Comparison of ENCODE assay signal across 7 cellular contexts in the genomic region with DNA sequence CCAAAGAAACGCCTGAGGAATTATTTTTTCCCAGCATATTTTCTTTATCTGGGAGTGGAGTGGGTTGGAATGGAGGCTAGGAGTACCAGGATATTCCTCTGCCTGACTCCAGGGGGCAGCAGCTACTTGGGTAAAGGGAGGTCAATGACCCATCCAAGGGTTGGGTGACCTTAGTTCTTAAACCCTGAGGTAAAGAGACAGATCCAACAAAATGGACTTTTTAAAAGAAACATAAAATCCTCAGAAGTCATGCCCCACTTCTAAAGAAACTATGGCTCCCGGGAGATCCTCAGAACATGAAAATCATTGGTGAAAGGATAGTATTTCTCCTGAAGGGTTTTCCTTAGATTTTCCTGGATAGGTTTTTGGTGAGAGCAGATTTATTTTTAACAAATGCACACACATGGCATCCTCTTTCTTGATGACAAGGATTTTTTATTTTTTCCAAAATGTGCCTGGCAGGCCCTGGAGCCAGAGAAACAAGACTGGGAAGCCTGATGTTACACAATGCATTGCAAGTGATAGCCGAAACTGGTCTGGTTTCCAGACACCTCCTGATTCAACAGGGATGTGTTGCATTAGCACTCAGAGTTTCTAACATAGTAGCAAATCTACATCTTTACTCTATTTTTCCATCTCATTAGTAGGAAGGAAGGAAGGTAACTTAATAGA.
DNase-seq lines count a peak whose midpoint lies in the region; ATAC-seq and TF ChIP-seq lines count a peak whose summit lies in the region.

No MANE protein-coding gene starts in this region.

- H3K9me3 ChIP-seq in DOHH2 (ENCODE audit: control insufficient read depth, insufficient read depth, low read length): no peaks in the 10 kb centered on the region
- no peaks in the 10 kb centered on the region for H3K9me3 ChIP-seq in OCI-LY3 (ENCODE audit: insufficient read depth, low read length)

- ATAC-seq in HG02610 (IDR thresholded peaks at IDR 0.05; ENCODE audit: unreplicated experiment): peak; percentile 64
- ATAC-seq in GM21381 (IDR thresholded peaks at IDR 0.05; ENCODE audit: unreplicated experiment): no peak

- H3K9me3 Mint-ChIP-seq in endothelial cell (ENCODE audit: unreplicated experiment): no peaks in the 10 kb centered on the region

- H4K20me1 ChIP-seq in DOHH2 (ENCODE audit: control insufficient read depth, insufficient read depth, low read depth, low read length) (no peaks in the 10 kb centered on the region), OCI-LY3 (ENCODE audit: insufficient read depth, low read length) (no peaks in the 10 kb centered on the region)

- H3K79me2 ChIP-seq in DOHH2 (ENCODE audit: control insufficient read depth, low read length) (no peaks in the 10 kb centered on the region), OCI-LY3 (ENCODE audit: low read length) (no peaks in the 10 kb centered on the region)

- no peak overlapping the region for H3K4me3 Mint-ChIP-seq in endothelial cell (ENCODE audit: unreplicated experiment)

- no peaks in the 10 kb centered on the region for H3K27me3 ChIP-seq in DOHH2 (ENCODE audit: control insufficient read depth, low read length)
- no peaks in the 10 kb centered on the region for H3K27me3 ChIP-seq in OCI-LY3 (ENCODE audit: low read depth, low read length)

- H3K9me2 ChIP-seq in DOHH2 (replicated peaks; ENCODE audit: control insufficient read depth, low read length): no peaks in the 10 kb centered on the region

- no peak overlapping the region for H3K4me3 ChIP-seq in DOHH2 (ENCODE audit: low read length)
- H3K4me3 ChIP-seq in OCI-LY3 (ENCODE audit: low read length): no peak overlapping the region

- H3F3A ChIP-seq in DOHH2 (ENCODE audit: control insufficient read depth, insufficient read depth): no peaks in the 10 kb centered on the region

- DNase-seq in endothelial cell (ENCODE audit: low spot score): peak; percentile 84
- DNase-seq in myocyte (ENCODE audit: low read depth): peak; percentile 56
- no peak for DNase-seq in GM19238 (ENCODE audit: insufficient read length, low spot score)

- TF ChIP-seq CTCF in DOHH2 (IDR thresholded peaks at IDR 0.05; ENCODE audit: low read depth, low read length, poor library complexity, severe bottlenecking) (peak; percentile 60), OCI-LY3 (IDR thresholded peaks at IDR 0.05; ENCODE audit: low read depth, low read length) (peak; percentile 66), endothelial cell (IDR thresholded peaks at IDR 0.05; ENCODE audit: unreplicated experiment) (peak; percentile 86)

- no peaks in the 10 kb centered on the region for H3K27me3 Mint-ChIP-seq in endothelial cell (ENCODE audit: unreplicated experiment)

- no peaks in the 10 kb centered on the region for H3K36me3 Mint-ChIP-seq in endothelial cell (ENCODE audit: low read depth, unreplicated experiment)

- H3K4me1 Mint-ChIP-seq in endothelial cell (ENCODE audit: unreplicated experiment): no peaks in the 10 kb centered on the region

- no peak overlapping the region for H3K27ac ChIP-seq in DOHH2 (ENCODE audit: low read depth, low read length)
- no peak overlapping the region for H3K27ac ChIP-seq in OCI-LY3 (ENCODE audit: low read length)

- H3K4me2 ChIP-seq in DOHH2 (ENCODE audit: low read length) (no peak overlapping the region), OCI-LY3 (ENCODE audit: low read length) (no peak overlapping the region)

- no peak overlapping the region for H2AFZ ChIP-seq in OCI-LY3 (ENCODE audit: low read depth, low read length)

- H3K27ac Mint-ChIP-seq in endothelial cell (ENCODE audit: unreplicated experiment): no peak overlapping the region

- H3K4me1 ChIP-seq in DOHH2 (ENCODE audit: control insufficient read depth, low read length) (no peaks in the 10 kb centered on the region), OCI-LY3 (ENCODE audit: low read length) (no peaks in the 10 kb centered on the region)

- H3K9ac ChIP-seq in OCI-LY3 (ENCODE audit: low read length): no peak overlapping the region

- H3K36me3 ChIP-seq in DOHH2 (ENCODE audit: control insufficient read depth, low read length) (no peaks in the 10 kb centered on the region), OCI-LY3 (replicated peaks; ENCODE audit: low read depth, low read length) (no peaks in the 10 kb centered on the region)
